8 cellular contexts compared by ENCODE assay signal in genomic region chr1:154791292-154792278, GRCh38.
DNase-seq lines count a peak whose midpoint lies in the region; ATAC-seq, FAIRE-seq and TF ChIP-seq lines count a peak whose summit lies in the region.

No MANE protein-coding gene starts in this region.

- no peaks in the 10 kb centered on the region for H3K9me3 Mint-ChIP-seq in T-helper 2 cell treated with Interferon-gamma antibody and Interleukin-4, amounts not matched to agents 5 μg/mL and 100 μg/mL, for 36 hours

- H3K9me3 ChIP-seq in ascending aorta = no peaks in the 10 kb centered on the region

- H3K27me3 Mint-ChIP-seq in T-helper 2 cell treated with Interferon-gamma antibody and Interleukin-4, amounts not matched to agents 5 μg/mL and 100 μg/mL, for 36 hours (ENCODE audit: low read depth) = peaks cover 14% of the 10 kb centered on the region

- no peaks in the 10 kb centered on the region for H3K27me3 ChIP-seq in ascending aorta

- H3K4me3 ChIP-seq in ascending aorta = no peak overlapping the region

- TF ChIP-seq CTCF in ascending aorta (IDR thresholded peaks at IDR 0.05) = no peak

- DNase-seq in DMS79 (lab: John Stamatoyannopoulos, UW) (peak; percentile 66), HTR-8/SVneo (ENCODE audit: insufficient read length, low spot score) (peak; percentile 9), astrocyte of the hippocampus (ENCODE audit: low read depth, low spot score) (peak; percentile 73), ascending aorta (ENCODE audit: low spot score in 2 of 2) (no peak), NCI-H1930 (lab: John Stamatoyannopoulos, UW) (no peak)
- DNase-seq in T-helper 2 cell treated with Interferon-gamma antibody and Interleukin-4, amounts not matched to agents 5 μg/mL and 100 μg/mL, for 36 hours (ENCODE audit: low spot score) = peak; percentile 61
- peak; percentile 41 to 67 for DNase-seq in stimulated activated CD4-positive, alpha-beta T cell treated with anti-CD3 and anti-CD28 coated beads, Interleukin-1b, Interleukin-23, amount 100 ng/mL, for 1 hour (ENCODE audit: low read depth in 2 of 2)

- peaks cover 20% of the 10 kb centered on the region for H3K4me1 Mint-ChIP-seq in T-helper 2 cell treated with Interferon-gamma antibody and Interleukin-4, amounts not matched to agents 5 μg/mL and 100 μg/mL, for 36 hours (ENCODE audit: low read depth)

- H3K36me3 Mint-ChIP-seq in T-helper 2 cell treated with Interferon-gamma antibody and Interleukin-4, amounts not matched to agents 5 μg/mL and 100 μg/mL, for 36 hours (ENCODE audit: low read depth) = no peaks in the 10 kb centered on the region

- H3K27ac ChIP-seq in ascending aorta = no peak overlapping the region

- no peak for FAIRE-seq in HTR-8/SVneo (lab: Jason Lieb, UNC)

- no peaks in the 10 kb centered on the region for H3K36me3 ChIP-seq in ascending aorta

- H3K4me3 Mint-ChIP-seq in T-helper 2 cell treated with Interferon-gamma antibody and Interleukin-4, amounts not matched to agents 5 μg/mL and 100 μg/mL, for 36 hours = peak overlapping the region; percentile 66

- H3K27ac Mint-ChIP-seq in T-helper 2 cell treated with Interferon-gamma antibody and Interleukin-4, amounts not matched to agents 5 μg/mL and 100 μg/mL, for 36 hours = peak overlapping the region; percentile 73

- peak; percentile 85 for ATAC-seq in GM21390 (IDR thresholded peaks at IDR 0.05; ENCODE audit: unreplicated experiment)

- no peaks in the 10 kb centered on the region for H3K4me1 ChIP-seq in ascending aorta

- intact Hi-C loops in ascending aorta (cut with DNase I) = no loop called here

Comparison
In these comparisons a context has a peak if more than half of its experiments do, and no peak if none do; other contexts are left out.
1. DNase-seq: peak in DMS79 (single experiment), HTR-8/SVneo (single experiment), T-helper 2 cell treated with Interferon-gamma antibody and Interleukin-4, amounts not matched to agents 5 μg/mL and 100 μg/mL, for 36 hours (single experiment), astrocyte of the hippocampus (single experiment) and stimulated activated CD4-positive, alpha-beta T cell treated with anti-CD3 and anti-CD28 coated beads, Interleukin-1b, Interleukin-23, amount 100 ng/mL, for 1 hour (2 of 2); none in ascending aorta (0 of 2) and NCI-H1930 (0 of 2).